Comparison of ENCODE assay signal across 8 cellular contexts in genomic region chr4:130563185-130563890, GRCh38.
DNase-seq lines count a peak whose midpoint lies in the region; ATAC-seq and TF ChIP-seq lines count a peak whose summit lies in the region.

No MANE protein-coding gene starts in this region.

- no peaks in the 10 kb centered on the region for H3K9me3 ChIP-seq in body of pancreas
- H3K9me3 ChIP-seq in thyroid gland: no peaks in the 10 kb centered on the region
- H3K9me3 ChIP-seq in prostate gland: no peaks in the 10 kb centered on the region

- intact Hi-C loops in body of pancreas (cut with DNase I): no loop called here
- intact Hi-C loops in thyroid gland (cut with DNase I): no loop called here
- intact Hi-C loops in prostate gland (cut with DNase I): no loop called here

- H3K4me3 ChIP-seq in body of pancreas (peak overlapping the region in 1 of 2 donors; percentile 19), thyroid gland (replicated peaks in 1 of 3) (no peak overlapping the region), prostate gland (no peak overlapping the region)

- ATAC-seq in body of pancreas (peak; percentile 92), GM18907 (IDR thresholded peaks at IDR 0.05; ENCODE audit: unreplicated experiment) (no peak)

- WGBS in body of pancreas, 2 donors: 14 to 15% methylated on average over 8 of the region's 8 CpGs
- 18 to 25% methylated on average over 8 of the region's 8 CpGs for WGBS in thyroid gland, 2 donors
- 23% methylated on average over 8 of the region's 8 CpGs for WGBS in prostate gland

- H3K4me1 ChIP-seq in body of pancreas: peaks cover 9% of the 10 kb centered on the region
- H3K4me1 ChIP-seq in thyroid gland: no peaks in the 10 kb centered on the region
- no peaks in the 10 kb centered on the region for H3K4me1 ChIP-seq in prostate gland (replicated peaks)

- peak; percentile 45 for DNase-seq in COLO829 (ENCODE audit: low spot score)
- DNase-seq in NCI-H2029 treated with DMSO at 0.1 percent for 48 hours (lab: John Stamatoyannopoulos, UW): peak; percentile 16
- DNase-seq in body of pancreas: peak; percentile 56 to 74 (median 67)
- peak; percentile 72 for DNase-seq in islet precursor cell
- peak; percentile 4 to 23 for DNase-seq in thyroid gland
- DNase-seq in prostate gland (ENCODE audit: low spot score): no peak
- no peak for DNase-seq in stimulated activated CD4-positive, alpha-beta T cell treated with anti-CD3 and anti-CD28 coated beads, Interleukin-15, amount 100 ng/mL, for 24 hours

- H3K27me3 ChIP-seq in body of pancreas: no peaks in the 10 kb centered on the region
- H3K27me3 ChIP-seq in thyroid gland: no peaks in the 10 kb centered on the region
- H3K27me3 ChIP-seq in prostate gland (replicated peaks; ENCODE audit: insufficient read depth): no peaks in the 10 kb centered on the region

- TF ChIP-seq CTCF in body of pancreas (IDR thresholded peaks at IDR 0.05): peak; percentile 36 to 77 (median 71)
- peak in 2 of 6 experiments; percentile 2 to 34 for TF ChIP-seq CTCF in thyroid gland (IDR thresholded peaks at IDR 0.05)
- TF ChIP-seq CTCF in prostate gland (IDR thresholded peaks at IDR 0.05): no peak

- H3K36me3 ChIP-seq in body of pancreas (replicated peaks in 1 of 2; ENCODE audit: insufficient read depth in 1 of 2, low read depth in 2 of 2): no peaks in the 10 kb centered on the region
- H3K36me3 ChIP-seq in thyroid gland: no peaks in the 10 kb centered on the region
- no peaks in the 10 kb centered on the region for H3K36me3 ChIP-seq in prostate gland

- peak overlapping the region in 1 of 4 donors; percentile 18 for H3K27ac ChIP-seq in body of pancreas
- H3K27ac ChIP-seq in thyroid gland: no peak overlapping the region
- H3K27ac ChIP-seq in prostate gland: no peak overlapping the region

- TF ChIP-seq POLR2A in body of pancreas (IDR thresholded peaks at IDR 0.05) (no peak), thyroid gland (IDR thresholded peaks at IDR 0.05) (no peak), prostate gland (IDR thresholded peaks at IDR 0.05) (no peak)

Comparison
In these comparisons a context has a peak if more than half of its experiments do, and no peak if none do; other contexts are left out.
1. DNase-seq: peak in COLO829 (single experiment), NCI-H2029 treated with DMSO at 0.1 percent for 48 hours (single experiment), body of pancreas (4 of 4), islet precursor cell (single experiment) and thyroid gland (2 of 2); none in prostate gland (single experiment) and stimulated activated CD4-positive, alpha-beta T cell treated with anti-CD3 and anti-CD28 coated beads, Interleukin-15, amount 100 ng/mL, for 24 hours (single experiment).
2. CTCF ChIP-seq: peak in body of pancreas (7 of 7); none in prostate gland (0 of 4).